Comparison of ENCODE assay signal across 8 cellular contexts in genomic region chr1:95233737-95234493, GRCh38. TPM values are rescaled to one million over a fixed set of nuclear protein-coding genes. Genes with fewer than 3 reads are reported as not detected.
DNase-seq lines count a peak whose midpoint lies in the region; ATAC-seq and TF ChIP-seq lines count a peak whose summit lies in the region.

RWDD3 (plus strand) TSS chr1:95234210; CDS start chr1:95234231, 21 bp downstream.

- peak; percentile 55 to 77 (median 71) for TF ChIP-seq CTCF in HCT116 (IDR thresholded peaks at IDR 0.05 in 2 of 3, conservative IDR thresholded peaks at IDR 0.05 in 1 of 3; ENCODE audit: borderline replicate concordance in 1 of 3, insufficient read depth in 1 of 3, low read depth in 2 of 3, low read length in 2 of 3)
- TF ChIP-seq CTCF in MM.1S (IDR thresholded peaks at IDR 0.05; ENCODE audit: low read length): peak; percentile 58
- peak; percentile 65 to 97 (median 95) for TF ChIP-seq CTCF in gastroesophageal sphincter (IDR thresholded peaks at IDR 0.05)

- H3F3A ChIP-seq in MM.1S (ENCODE audit: insufficient read depth, low read length): no peaks in the 10 kb centered on the region

- BruUV-seq in HCT116 (replicated peaks; lab: Mats Ljungman, UMichigan): no TSS peak

- H3K27ac Mint-ChIP-seq in activated naive CD4-positive, alpha-beta T cell treated with anti-CD3 and anti-CD28 coated beads for 36 hours: peak within 1 kb of the TSS; percentile 84

- peak within 1 kb of the TSS; percentile 72; the same call in 1 of the 2 replicates for H3K27ac ChIP-seq in HCT116 (ENCODE audit: low read depth, low read length)
- H3K27ac ChIP-seq in MM.1S (ENCODE audit: low read length): no peak within 1 kb of the TSS
- H3K27ac ChIP-seq in gastroesophageal sphincter: peak within 1 kb of the TSS; percentile 21 to 87 (median 85)
- H3K27ac ChIP-seq in temporal lobe (ENCODE audit: low read depth, low read length): peak within 1 kb of the TSS; percentile 81

- H3K27me3 ChIP-seq in HCT116 (ENCODE audit: insufficient read depth, low read length) (no peaks in the 10 kb centered on the region), MM.1S (replicated peaks; ENCODE audit: insufficient read depth, low read length) (no peaks in the 10 kb centered on the region), gastroesophageal sphincter (no peaks in the 10 kb centered on the region)

- H3K4me1 ChIP-seq in HCT116 (ENCODE audit: control insufficient read depth in 1 of 2, insufficient read depth in 2 of 2, low read length in 2 of 2) (peaks cover 5 to 7% of the 10 kb centered on the region in 2 experiments; a peak in 3 of 4 replicates), MM.1S (ENCODE audit: low read length) (no peaks in the 10 kb centered on the region), gastroesophageal sphincter (peaks cover 2 to 66% (median 12%) of the 10 kb centered on the region in 3 donors)

- no peaks in the 10 kb centered on the region for H3K9me3 Mint-ChIP-seq in activated naive CD4-positive, alpha-beta T cell treated with anti-CD3 and anti-CD28 coated beads for 36 hours

- H3K9me3 ChIP-seq in HCT116 (ENCODE audit: control insufficient read depth in 1 of 2, insufficient read depth in 1 of 2, low read depth in 1 of 2, low read length in 2 of 2) (no peaks in the 10 kb centered on the region), MM.1S (replicated peaks; ENCODE audit: insufficient read depth, low read length) (no peaks in the 10 kb centered on the region), gastroesophageal sphincter (no peaks in the 10 kb centered on the region)

- H3K4me3 Mint-ChIP-seq in activated naive CD4-positive, alpha-beta T cell treated with anti-CD3 and anti-CD28 coated beads for 36 hours: peak within 1 kb of the TSS; percentile 90

- ATAC-seq in HCT116 (peak; percentile 95), gastroesophageal sphincter (peak; percentile 97)

- peak within 1 kb of the TSS; percentile 71 for H3K9ac ChIP-seq in HCT116 (ENCODE audit: low read length)
- H3K9ac ChIP-seq in MM.1S (ENCODE audit: low read length): peak within 1 kb of the TSS; percentile 72

- DNase-seq in HCT116 (ENCODE audit: low read depth, low spot score) (peak; percentile 65), MM.1S (peak; percentile 85), SK-N-DZ (ENCODE audit: low spot score) (peak; percentile 80), occipital lobe (lab: John Stamatoyannopoulos, UW) (peak; percentile 88)
- DNase-seq in activated naive CD4-positive, alpha-beta T cell treated with anti-CD3 and anti-CD28 coated beads for 36 hours: peak; percentile 92

- intact Hi-C loops in HCT116 (cut with micrococcal nuclease): loop anchor here (1.0 kb wide), 2 partner anchors 150 to 380 kb away; no protein-coding TSS in a partner anchor
- intact Hi-C loops in activated naive CD4-positive, alpha-beta T cell treated with anti-CD3 and anti-CD28 coated beads for 36 hours (cut with micrococcal nuclease): loop anchor here (1.0 to 5.0 kb wide), 11 partner anchors 117 to 1488 kb away; partner anchors contain the start of genes ABCD3, ALG14, CNN3 and PTBP2

- peak within 1 kb of the TSS; percentile 87 for H3K4me2 ChIP-seq in HCT116 (ENCODE audit: low read length)
- H3K4me2 ChIP-seq in MM.1S (ENCODE audit: low read depth, low read length): peak within 1 kb of the TSS; percentile 69

- peaks cover 4% of the 10 kb centered on the region for H3K36me3 Mint-ChIP-seq in activated naive CD4-positive, alpha-beta T cell treated with anti-CD3 and anti-CD28 coated beads for 36 hours (ENCODE audit: low read depth)

- no peaks in the 10 kb centered on the region for H3K36me3 ChIP-seq in HCT116 (ENCODE audit: control insufficient read depth in 1 of 2, insufficient read depth in 2 of 2, low read length in 2 of 2)
- H3K36me3 ChIP-seq in MM.1S (replicated peaks; ENCODE audit: insufficient read depth, low read length): no peaks in the 10 kb centered on the region
- H3K36me3 ChIP-seq in gastroesophageal sphincter: no peaks in the 10 kb centered on the region

- CTCF ChIA-PET in HCT116 (lab: Charles Lee): interaction anchor here (0.6 to 2.2 kb wide), 23 partner anchors 8 to 412 kb away, joined by 3 to 21 read pairs (median 6); partner anchors contain the start of genes ALG14 and TLCD4
- CTCF ChIA-PET in activated naive CD4-positive, alpha-beta T cell treated with anti-CD3 and anti-CD28 coated beads for 36 hours (lab: Charles Lee): interaction anchor here (0.6 to 2.5 kb wide), 19 partner anchors 9 to 380 kb away, joined by 3 to 18 read pairs (median 5); partner anchors contain the start of genes ALG14 and TLCD4

- POLR2A ChIA-PET in HCT116 (lab: Charles Lee): interaction anchor here (0.5 to 1.2 kb wide), 6 partner anchors 11 to 384 kb away, joined by 3 to 5 read pairs (median 4); partner anchors contain the start of gene ALG14

- no peaks in the 10 kb centered on the region for H3K9me2 ChIP-seq in HCT116 (ENCODE audit: insufficient read depth)
- H3K9me2 ChIP-seq in MM.1S (replicated peaks; ENCODE audit: insufficient read depth, low read length): no peaks in the 10 kb centered on the region

- peaks cover 5% of the 10 kb centered on the region for H3K27me3 Mint-ChIP-seq in activated naive CD4-positive, alpha-beta T cell treated with anti-CD3 and anti-CD28 coated beads for 36 hours (ENCODE audit: low read depth)

- RAD21 ChIA-PET in HCT116 (lab: Charles Lee; ENCODE audit: low non-redundant PET in 1 of 2, low total read pairs in 2 of 2, uncharacterized antibody in 2 of 2, unreplicated experiment in 2 of 2): interaction anchor here (0.7 to 1.5 kb wide), 9 partner anchors 93 to 379 kb away, joined by 3 to 8 read pairs (median 4); partner anchors contain the start of genes ALG14 (in 1 of the 2) and TLCD4 (in 1 of the 2)

- H4K20me1 ChIP-seq in HCT116 (ENCODE audit: insufficient read depth) (no peaks in the 10 kb centered on the region), MM.1S (ENCODE audit: insufficient read depth, low read length) (no peaks in the 10 kb centered on the region)

- H3K79me2 ChIP-seq in HCT116 (ENCODE audit: insufficient read depth, low read length): no peaks in the 10 kb centered on the region
- no peaks in the 10 kb centered on the region for H3K79me2 ChIP-seq in MM.1S (ENCODE audit: low read length)

- TF ChIP-seq RAD21 in HCT116 (IDR thresholded peaks at IDR 0.05; ENCODE audit: low read depth): peak; percentile 87

- no peak for TF ChIP-seq EP300 in gastroesophageal sphincter (IDR thresholded peaks at IDR 0.05)

- TF ChIP-seq POLR2A in HCT116 (IDR thresholded peaks at IDR 0.05; ENCODE audit: borderline replicate concordance, extremely low read depth, insufficient read depth, insufficient read length) (peak; percentile 77), gastroesophageal sphincter (IDR thresholded peaks at IDR 0.05) (peak; percentile 77 to 78)

- H3K4me3 ChIP-seq in GM08714 (ENCODE audit: low read length): peak within 1 kb of the TSS; percentile 91
- H3K4me3 ChIP-seq in HCT116 (replicated peaks in 1 of 2; ENCODE audit: low read depth in 1 of 2, low read length in 2 of 2): peak within 1 kb of the TSS; percentile 81 to 83
- peak within 1 kb of the TSS; percentile 70 for H3K4me3 ChIP-seq in MM.1S (ENCODE audit: low read length)
- H3K4me3 ChIP-seq in gastroesophageal sphincter: peak within 1 kb of the TSS; percentile 54 to 67

- peaks cover 40% of the 10 kb centered on the region for H3K4me1 Mint-ChIP-seq in activated naive CD4-positive, alpha-beta T cell treated with anti-CD3 and anti-CD28 coated beads for 36 hours (ENCODE audit: low read depth)

- peak within 1 kb of the TSS; percentile 92 for H2AFZ ChIP-seq in HCT116 (ENCODE audit: low read depth, low read length, poor library complexity, severe bottlenecking)
- H2AFZ ChIP-seq in MM.1S (ENCODE audit: low read length): peak within 1 kb of the TSS; percentile 92

- 0% methylated on average over 6 of the region's 71 CpGs; no CpG with 5 or more reads in 1 of the 2 donors for WGBS in gastroesophageal sphincter (ENCODE audit: low coverage in 1 of 2), 2 donors

TF ChIP-seq in HCT116, 20 proteins besides CTCF, POLR2A, EP300 and RAD21 (continues in another document):
- TF ChIP-seq MAX (IDR thresholded peaks at IDR 0.05) (peak; percentile 55; the same call in 1 of the 2 replicates), ZBTB33 (IDR thresholded peaks at IDR 0.05; ENCODE audit: extremely low read depth, insufficient replicate concordance, low read length) (peak; percentile 51), POLR2AphosphoS5 (IDR thresholded peaks at IDR 0.05; ENCODE audit: low read depth, low read length) (peak; percentile 90), ZFX (IDR thresholded peaks at IDR 0.05) (peak; percentile 91), EGR1 (IDR thresholded peaks at IDR 0.05; ENCODE audit: low read depth) (peak; percentile 91), SP1 (IDR thresholded peaks at IDR 0.05; ENCODE audit: low read depth) (peak; percentile 25; the same call in 1 of the 2 replicates), FOSL1 (IDR thresholded peaks at IDR 0.05; ENCODE audit: low read depth) (no peak), SIN3A (IDR thresholded peaks at IDR 0.05; ENCODE audit: low read depth) (peak; percentile 69; the same call in 1 of the 2 replicates), CEBPB (IDR thresholded peaks at IDR 0.05; ENCODE audit: low read depth) (no peak), CBX3 (IDR thresholded peaks at IDR 0.05; ENCODE audit: low read depth) (no peak)

RNA-seq across cellular contexts. Expression of gene RWDD3, which starts in this region (rescaled TPM):
- 12.4 TPM for total RNA-seq in HCT116 (2021; ENCODE audit: unreplicated experiment)
- 8.2 and 9.4 TPM in 2 replicates for polyA plus RNA-seq in HCT116 (2012)
- 17.0 and 18.0 TPM in 2 replicates for polyA plus RNA-seq in SK-N-DZ (2014; cell fraction: cytosol; rRNA removed)
- polyA plus RNA-seq in SK-N-DZ (2014; cell fraction: nucleus; rRNA removed): 33.1 and 40.7 TPM in 2 replicates
- total RNA-seq in activated naive CD4-positive, alpha-beta T cell treated with anti-CD3 and anti-CD28 coated beads for 36 hours: 10 to 100 TPM; 11.4 to 12.4 TPM
- 10 to 100 TPM in 1 of 4 donors, 1 to 10 TPM in 3; 8.7 to 10.1 (median 9.5) TPM for total RNA-seq in gastroesophageal sphincter
- total RNA-seq in occipital lobe: 28.4 TPM
- total RNA-seq in temporal lobe: 8.9 TPM
